ENCODE assay signal across 8 cellular contexts in the genomic region with DNA sequence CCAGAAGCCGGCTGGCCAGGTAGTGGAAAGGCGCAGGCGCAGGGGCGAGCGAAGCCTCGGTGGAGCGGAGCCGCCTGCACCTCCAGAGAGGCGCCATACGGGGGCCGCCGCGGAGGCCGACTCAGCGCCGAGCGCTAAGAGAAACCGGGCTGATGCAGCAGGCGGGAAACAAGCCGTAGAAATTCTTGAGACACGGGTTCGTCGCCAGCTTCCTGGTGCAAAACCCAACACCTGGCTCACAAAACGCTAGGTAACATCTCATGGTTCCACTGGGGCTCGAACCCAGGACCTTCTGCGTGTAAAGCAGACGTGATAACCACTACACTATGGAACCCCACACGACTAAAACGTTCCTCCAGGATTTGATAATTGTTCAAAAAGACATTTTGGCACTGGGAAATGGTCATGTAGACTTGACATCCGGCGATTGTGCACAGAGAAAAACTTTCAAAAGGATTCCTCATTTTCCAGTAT.
DNase-seq lines count a peak whose midpoint lies in the region; TF ChIP-seq lines count a peak whose summit lies in the region.

No MANE protein-coding gene starts in this region.

- H3K9ac ChIP-seq in ES-I3 (ENCODE audit: low read depth, low read length) (peak overlapping the region; percentile 81), Loucy (ENCODE audit: low read depth, low read length, poor library complexity, severe bottlenecking) (peak overlapping the region; percentile 77)

- peaks cover 16% of the 10 kb centered on the region for H3F3A ChIP-seq in Loucy (ENCODE audit: low read depth)

- H3K4me1 ChIP-seq in ES-I3 (ENCODE audit: insufficient read depth, low read length) (peaks cover 10% of the 10 kb centered on the region), HAP-1 (peaks cover 20% of the 10 kb centered on the region), Loucy (ENCODE audit: insufficient read depth, low read length, poor library complexity, severe bottlenecking) (peaks cover 35% of the 10 kb centered on the region), neutrophil (ENCODE audit: control insufficient read depth in 1 of 2, insufficient read depth in 1 of 2, low read depth in 1 of 2, low read length in 1 of 2) (peaks cover 24% of the 10 kb centered on the region in 2 experiments)

- in situ Hi-C loops in HAP-1 (cut with MboI; ENCODE audit: low sequenced_read_pairs), result loop anchor here (25.0 kb wide), 2 partner anchors 212 to 562 kb away; a partner anchor contains a TSS

- H3K4me3 ChIP-seq in HAP-1 (peak overlapping the region; percentile 44), Loucy (ENCODE audit: low read length, poor library complexity, severe bottlenecking) (peak overlapping the region; percentile 78), neutrophil (ENCODE audit: low read depth in 1 of 2, low read length in 1 of 2) (peak overlapping the region; percentile 50 to 56)

- H3K4me2 ChIP-seq in Loucy (ENCODE audit: low read depth, low read length, poor library complexity, severe bottlenecking), result peak overlapping the region; percentile 89

- DNase-seq in HAP-1 (ENCODE audit: low spot score in 2 of 2) (peak; percentile 95 to 96), SIG-M5 (lab: John Stamatoyannopoulos, UW) (peak; percentile 32), activated gamma-delta T cell treated with Interleukin-2 at 50 U/mL for 16 hours (peak; percentile 72), germinal center (ENCODE audit: low spot score) (peak; percentile 80), substantia nigra (lab: John Stamatoyannopoulos, UW) (peak in 43 of 49 donors; percentile 19 to 86 (median 51))

- H3K9me3 ChIP-seq in ES-I3 (ENCODE audit: control insufficient read depth, insufficient read depth, low read length) (no peaks in the 10 kb centered on the region), HAP-1 (no peaks in the 10 kb centered on the region), Loucy (ENCODE audit: insufficient read depth, low read depth, low read length) (no peaks in the 10 kb centered on the region), neutrophil (no peaks in the 10 kb centered on the region)

- H3K27me3 ChIP-seq in HAP-1 (ENCODE audit: low read depth), result no peaks in the 10 kb centered on the region
- no peaks in the 10 kb centered on the region for H3K27me3 ChIP-seq in Loucy (ENCODE audit: insufficient read depth, low read length, poor library complexity, severe bottlenecking)
- peaks cover 66% of the 10 kb centered on the region for H3K27me3 ChIP-seq in neutrophil

- TF ChIP-seq CTCF in Loucy (conservative IDR thresholded peaks at IDR 0.05; ENCODE audit: low read length) (peak; percentile 48), neutrophil (IDR thresholded peaks at IDR 0.05) (no peak)

- no peaks in the 10 kb centered on the region for H3K79me2 ChIP-seq in Loucy (ENCODE audit: insufficient read depth, low read length)

- H3K27ac ChIP-seq in neutrophil (no peak overlapping the region), substantia nigra (ENCODE audit: low read depth, low read length, poor library complexity, severe bottlenecking) (peak overlapping the region; percentile 52)

- H3K36me3 ChIP-seq in ES-I3 (ENCODE audit: insufficient read depth, low read length) (no peaks in the 10 kb centered on the region), HAP-1 (replicated peaks) (no peaks in the 10 kb centered on the region), Loucy (ENCODE audit: insufficient read depth, low read length) (no peaks in the 10 kb centered on the region), neutrophil (no peaks in the 10 kb centered on the region)

- H3K9me2 ChIP-seq in Loucy (replicated peaks; ENCODE audit: low read depth, low read length), result no peaks in the 10 kb centered on the region

- H4K20me1 ChIP-seq in Loucy (ENCODE audit: insufficient read depth, low read length, poor library complexity, severe bottlenecking), result no peaks in the 10 kb centered on the region

- peak overlapping the region; percentile 85 for H2AFZ ChIP-seq in Loucy (ENCODE audit: low read length)

Comparison
In these comparisons a context has a peak if more than half of its experiments do, and no peak if none do; other contexts are left out.
1. DNase-seq: peak in every context shown above with its lines; median percentile 96 in HAP-1; 80 in germinal center; 72 in activated gamma-delta T cell treated with Interleukin-2 at 50 U/mL for 16 hours; 51 in substantia nigra; 32 in SIG-M5.